ENCODE assay signal across 27 cellular contexts in the genomic region with DNA sequence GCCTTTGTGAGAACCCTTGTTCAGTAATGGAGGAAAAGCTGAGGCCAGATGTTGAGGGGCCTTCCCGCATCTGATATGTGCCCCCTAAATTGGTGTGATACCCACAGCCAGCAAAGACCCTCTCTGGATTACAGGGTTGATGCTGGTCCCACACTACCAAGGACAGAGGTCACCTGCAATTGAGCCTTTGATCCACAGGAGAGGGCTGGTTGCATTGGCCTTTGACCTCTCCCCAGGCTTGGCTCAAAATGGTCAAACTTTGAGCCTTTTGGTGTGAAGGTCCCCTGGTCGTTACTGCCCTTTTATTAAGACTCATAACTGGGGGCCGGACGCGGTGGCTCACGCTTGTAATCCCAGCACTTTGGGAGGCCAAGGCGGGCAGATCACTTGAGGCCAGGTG. TPM values are rescaled to one million over a fixed set of nuclear protein-coding genes. Genes with fewer than 3 reads are reported as not detected.
"Had no signal": no experiment of that assay in that cellular context is flagged by ENCODE, and none has a peak within 500 bp of the region (broad histone marks: within the 10 kb centered on the region; RNA-seq: fewer than 3 reads in every experiment).

No MANE protein-coding gene starts in this region.

- H3K27ac ChIP-seq: cardiac muscle cell, WERI-Rb-1 had no signal

- H3K27me3 ChIP-seq: cardiac muscle cell, MG63 had no signal

- H3K36me3 ChIP-seq: cardiac muscle cell, MG63, WERI-Rb-1 had no signal

- H3K4me3 ChIP-seq: cardiac muscle cell, MG63 had no signal

- H3K9me3 ChIP-seq: MG63 had no signal

- ATAC-seq: activated CD8-positive, alpha-beta T cell treated with anti-CD3 and anti-CD28 coated beads for 36 hours; activated T-cell treated with anti-CD3 and anti-CD28 coated beads, Interleukin-2, amount 50 U/mL, for 72 hours; activated T-helper 17 cell treated with anti-CD3 and anti-CD28 coated beads, Interleukin-2, amount 50 U/mL, for 72 hours; Panc1; Right ventricle myocardium inferior had no signal

- DNase-seq: activated CD4-positive, alpha-beta T cell treated with anti-CD3 and anti-CD28 coated beads, Interleukin-2, amount 10 ng/mL, durations not matched to agents 24 days and 14 days; activated CD4-positive, alpha-beta T cell treated with anti-CD3 and anti-CD28 coated beads, Interleukin-2, amount 50 U/mL, for 4 hours; activated CD8-positive, alpha-beta T cell treated with anti-CD3 and anti-CD28 coated beads for 36 hours; activated effector memory CD4-positive, alpha-beta T cell treated with anti-CD3 and anti-CD28 coated beads, Interleukin-2, amount 50 U/mL, for 16 hours; activated naive CD4-positive, alpha-beta T cell; activated naive CD4-positive, alpha-beta T cell treated with anti-CD3 and anti-CD28 coated beads, Interleukin-2, amount 50 U/mL, for 16 hours; activated naive CD8-positive, alpha-beta T cell treated with anti-CD3 and anti-CD28 coated beads for 36 hours; activated T-cell treated with anti-CD3 and anti-CD28 coated beads, Interleukin-2, amount 50 U/mL, for 1 hour; activated T-cell treated with anti-CD3 and anti-CD28 coated beads, Interleukin-2, amount 50 U/mL, for 72 hours; amniotic stem cell; aorta; Kasumi-1; MG63; NCI-H1436 treated with DMSO at 0.1 percent for 48 hours; NCI-H2029 treated with DMSO at 0.1 percent for 48 hours; NCI-H2107; NCI-H510A; NCI-H748 treated with DMSO at 0.1 percent for 48 hours; NK-92 treated with Interleukin-12 subunit alpha and Interleukin-12 subunit beta, amount 100 ng/mL, for 24 hours; OCI-M1; RPMI8226; T1000; WERI-Rb-1 had no signal

RNA-seq across cellular contexts. Expression of a gene that starts 43.1 kb away (rescaled TPM):
- polyA plus RNA-seq: aorta had no signal
